Comparison of ENCODE assay signal across 16 cellular contexts in genomic region chr12:3641428-3641883, GRCh38.
DNase-seq lines count a peak whose midpoint lies in the region; ATAC-seq, FAIRE-seq and TF ChIP-seq lines count a peak whose summit lies in the region.
"Had no signal": no experiment of that assay in that cellular context is flagged by ENCODE, and none has a peak within 500 bp of the region (broad histone marks: within the 10 kb centered on the region; RNA-seq: fewer than 3 reads in every experiment).

No MANE protein-coding gene starts in this region.

- H3K4me3 ChIP-seq in kidney epithelial cell (ENCODE audit: low read depth, low read length) = no peak overlapping the region
- H3K4me3 ChIP-seq in sigmoid colon = no peak overlapping the region
- H3K4me3 ChIP-seq: BLaER1, lower lobe of right lung, testis had no signal

- no peak for TF ChIP-seq EP300 in sigmoid colon (IDR thresholded peaks at IDR 0.05)

- in situ Hi-C loops in ACHN (cut with HindIII; ENCODE audit: low pct_ligation_motif_present, low pct_unique_long_range_greater_than_20kb, low sequenced_read_pairs) = no loop called here

- H3K27me3 ChIP-seq in kidney epithelial cell (ENCODE audit: control insufficient read depth, insufficient read depth, low read length) (no peaks in the 10 kb centered on the region), sigmoid colon (no peaks in the 10 kb centered on the region)
- H3K27me3 ChIP-seq: BLaER1, testis had no signal

- no peaks in the 10 kb centered on the region for H3K36me3 ChIP-seq in kidney epithelial cell (ENCODE audit: control insufficient read depth, insufficient read depth, low read length)
- no peaks in the 10 kb centered on the region for H3K36me3 ChIP-seq in sigmoid colon
- H3K36me3 ChIP-seq: lower lobe of right lung had no signal

- ATAC-seq in HG02623 (IDR thresholded peaks at IDR 0.05; ENCODE audit: unreplicated experiment) (no peak), esophagus mucosa (no peak)
- ATAC-seq: lower lobe of right lung had no signal

- H3K9me3 ChIP-seq in sigmoid colon = no peaks in the 10 kb centered on the region
- H3K9me3 ChIP-seq: BLaER1, lower lobe of right lung, testis had no signal

- no peak for TF ChIP-seq POLR2A in GM12891 (IDR thresholded peaks at IDR 0.05; ENCODE audit: low read depth, low read length)
- TF ChIP-seq POLR2A in sigmoid colon (IDR thresholded peaks at IDR 0.05) = no peak

- intact Hi-C loops in sigmoid colon (cut with DNase I) = no loop called here

- H3K4me1 ChIP-seq in sigmoid colon = no peaks in the 10 kb centered on the region
- H3K4me1 ChIP-seq: lower lobe of right lung, testis had no signal

- TF ChIP-seq CTCF in kidney epithelial cell (IDR thresholded peaks at IDR 0.05; ENCODE audit: insufficient read depth, low read length, poor library complexity, severe bottlenecking) (no peak), sigmoid colon (IDR thresholded peaks at IDR 0.05) (no peak)

- no peak overlapping the region for H3K27ac ChIP-seq in sigmoid colon
- H3K27ac ChIP-seq: BLaER1, KMS-11, lower lobe of right lung, testis had no signal

- 91 to 95% methylated on average over 2 of the region's 2 CpGs for WGBS in sigmoid colon, 2 donors

- DNase-seq in ACHN (peak; percentile 49), HS-5 (ENCODE audit: low read depth) (peak; percentile 81), astrocyte of the hippocampus (ENCODE audit: low read depth, low spot score) (peak; percentile 13), kidney epithelial cell (ENCODE audit: low read depth) (peak; percentile 4), GM12891 (ENCODE audit: insufficient read length, low spot score) (no peak), sigmoid colon (no peak)
- DNase-seq: activated CD4-positive, alpha-beta T cell treated with anti-CD3 and anti-CD28 coated beads for 4 hours; glutamatergic neuron; lower lobe of right lung; posterior cingulate gyrus; testis had no signal

- FAIRE-seq in GM12891 (lab: Jason Lieb, UNC) = no peak
- FAIRE-seq: GM19239 had no signal

TF ChIP-seq in GM12891, 5 proteins besides CTCF, POLR2A, EP300 and RAD21:
- TF ChIP-seq POLR2AphosphoS5 (IDR thresholded peaks at IDR 0.05; ENCODE audit: low read depth, low read length) (no peak), POU2F2 (IDR thresholded peaks at IDR 0.05; ENCODE audit: low read depth, low read length) (no peak), PAX5 (IDR thresholded peaks at IDR 0.05; ENCODE audit: insufficient read depth, low read length, severe bottlenecking) (no peak), TAF1 (IDR thresholded peaks at IDR 0.05; ENCODE audit: low read depth, low read length) (no peak), SPI1 (IDR thresholded peaks at IDR 0.05; ENCODE audit: low read depth, low read length) (no peak)

Comparison
In these comparisons a context has a peak if more than half of its experiments do, and no peak if none do; other contexts are left out.
1. DNase-seq: peak in ACHN (single experiment), HS-5 (single experiment), astrocyte of the hippocampus (single experiment) and kidney epithelial cell (single experiment); none in GM12891 (single experiment) and sigmoid colon (single experiment).